Comparison of ENCODE assay signal across 29 cellular contexts in the genomic region with DNA sequence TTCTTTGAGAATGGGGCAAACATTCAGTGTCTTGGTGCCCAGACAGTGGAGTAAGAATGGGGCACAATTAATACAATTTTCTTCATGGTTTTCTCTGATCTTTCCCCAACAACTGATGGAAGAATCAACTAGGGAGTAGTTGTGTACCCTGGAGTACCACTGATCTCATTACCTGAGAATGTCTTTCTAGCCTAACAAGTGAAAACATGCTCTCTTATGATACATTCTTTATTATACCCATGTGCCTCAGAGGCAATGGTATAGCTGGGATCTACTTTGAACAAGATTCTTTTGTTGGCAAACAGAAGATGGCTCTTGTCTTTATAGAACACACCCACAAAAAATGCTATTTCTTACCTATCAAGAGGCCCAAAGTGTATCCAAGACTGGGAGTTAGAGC.
"Had no signal": no experiment of that assay in that cellular context is flagged by ENCODE, and none has a peak within 500 bp of the region (broad histone marks: within the 10 kb centered on the region; RNA-seq: fewer than 3 reads in every experiment).

No MANE protein-coding gene starts in this region.

- H3K4me1 ChIP-seq: left ventricle myocardium inferior, pancreas, prostate gland, suprapubic skin, tibial artery, upper lobe of right lung had no signal

- H3K36me3 ChIP-seq: left ventricle myocardium inferior, pancreas, prostate gland, suprapubic skin, thoracic aorta, tibial artery, upper lobe of right lung had no signal

- FAIRE-seq: pancreas, urothelium cell line had no signal

- H3K27me3 Mint-ChIP-seq: memory B cell; stimulated activated naive CD8-positive, alpha-beta T cell treated with anti-CD3 and anti-CD28 coated beads, Interleukin-15, Interleukin-2, amounts not matched to agents 100 ng/mL and 50 ng/mL, for 24 hours had no signal

- H3K4me3 ChIP-seq: hepatocyte, left ventricle myocardium inferior, lung, mucosa of descending colon, pancreas, prostate gland, skin epidermis, suprapubic skin, thoracic aorta, tibial artery, upper lobe of right lung had no signal

- DNase-seq: islet precursor cell; left ventricle myocardium inferior; midbrain; mucosa of descending colon; naive thymus-derived CD8-positive, alpha-beta T cell; nucleus accumbens; pancreas; posterior cingulate gyrus; right cardiac atrium; stimulated activated CD4-positive, alpha-beta T cell treated with anti-CD3 and anti-CD28 coated beads, Interleukin-12 subunit alpha, Interleukin-12 subunit beta, amount 100 ng/mL, for 4 hours; stimulated activated CD4-positive, alpha-beta T cell treated with anti-CD3 and anti-CD28 coated beads, Interleukin-15, amount 100 ng/mL, for 24 hours; stimulated activated CD4-positive, alpha-beta T cell treated with anti-CD3 and anti-CD28 coated beads, Interleukin-2, amount 100 ng/mL, for 24 hours; stimulated activated CD4-positive, alpha-beta T cell treated with anti-CD3 and anti-CD28 coated beads, Interleukin-4, amount 100 ng/mL, for 1 hour; stimulated activated naive B cell treated with anti-CD40 and anti-IgM and Interleukin-4, amounts not matched to agents 10 μg/mL and 1 μg/mL and 100 μg/mL, for 72 hours; tibial artery; trophoblast cell; upper lobe of right lung had no signal

- ATAC-seq: mucosa of descending colon; naive thymus-derived CD8-positive, alpha-beta T cell; pancreas; right cardiac atrium; sciatic nerve; stimulated activated naive B cell treated with anti-CD40 and anti-IgM and Interleukin-4, amounts not matched to agents 10 μg/mL and 1 μg/mL and 100 μg/mL, for 72 hours; upper lobe of right lung had no signal

- H3K36me3 Mint-ChIP-seq: memory B cell; stimulated activated naive B cell treated with anti-CD40 and anti-IgM and Interleukin-4, amounts not matched to agents 10 μg/mL and 1 μg/mL and 100 μg/mL, for 72 hours had no signal

- H3K4me1 Mint-ChIP-seq: memory B cell; nephron; stimulated activated naive B cell treated with anti-CD40 and anti-IgM and Interleukin-4, amounts not matched to agents 10 μg/mL and 1 μg/mL and 100 μg/mL, for 72 hours had no signal

- H3K9me3 Mint-ChIP-seq: memory B cell; nephron; neural crest cell; stimulated activated naive B cell treated with anti-CD40 and anti-IgM and Interleukin-4, amounts not matched to agents 10 μg/mL and 1 μg/mL and 100 μg/mL, for 72 hours had no signal

- H3K27me3 ChIP-seq: hepatocyte, pancreas, suprapubic skin, tibial artery, upper lobe of right lung had no signal

- H3K9me3 ChIP-seq: left ventricle myocardium inferior, mucosa of descending colon, pancreas, prostate gland, suprapubic skin, thoracic aorta, tibial artery, upper lobe of right lung had no signal

- H3K27ac Mint-ChIP-seq: memory B cell; naive thymus-derived CD8-positive, alpha-beta T cell; nephron; stimulated activated naive B cell treated with anti-CD40 and anti-IgM and Interleukin-4, amounts not matched to agents 10 μg/mL and 1 μg/mL and 100 μg/mL, for 72 hours; stimulated activated naive CD8-positive, alpha-beta T cell treated with anti-CD3 and anti-CD28 coated beads, Interleukin-15, Interleukin-2, amounts not matched to agents 100 ng/mL and 50 ng/mL, for 24 hours had no signal

- H3K4me3 Mint-ChIP-seq: memory B cell; naive thymus-derived CD8-positive, alpha-beta T cell; nephron; neural crest cell; stimulated activated naive B cell treated with anti-CD40 and anti-IgM and Interleukin-4, amounts not matched to agents 10 μg/mL and 1 μg/mL and 100 μg/mL, for 72 hours; stimulated activated naive CD8-positive, alpha-beta T cell treated with anti-CD3 and anti-CD28 coated beads, Interleukin-15, Interleukin-2, amounts not matched to agents 100 ng/mL and 50 ng/mL, for 24 hours had no signal

- H3K27ac ChIP-seq: hepatocyte, left ventricle myocardium inferior, pancreas, prostate gland, skin epidermis, suprapubic skin, thoracic aorta, tibial artery, upper lobe of right lung had no signal
